In the genomic region with DNA sequence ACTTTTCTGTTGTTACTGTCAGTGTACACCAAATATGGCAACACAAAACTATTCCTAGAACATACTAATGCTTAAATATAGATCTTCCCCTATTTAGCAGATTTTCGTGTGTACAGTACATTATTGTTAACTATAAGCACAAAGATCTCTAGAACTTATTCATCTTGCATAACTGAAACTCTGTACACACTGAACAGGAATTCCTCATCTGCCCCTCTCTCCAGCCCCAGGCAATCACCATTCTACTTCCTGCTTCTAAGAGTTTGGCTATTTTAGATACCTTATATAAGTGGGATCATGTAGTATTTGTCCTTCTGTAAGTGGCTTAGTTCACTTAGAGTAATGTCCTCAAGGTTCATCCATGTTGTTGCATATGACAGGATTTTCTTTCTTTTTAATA, we compare ENCODE assay signal across 23 cellular contexts.
"Had no signal": no experiment of that assay in that cellular context is flagged by ENCODE, and none has a peak within 500 bp of the region (broad histone marks: within the 10 kb centered on the region; RNA-seq: fewer than 3 reads in every experiment).

No MANE protein-coding gene starts in this region.

- H3K27me3 ChIP-seq: colonic mucosa, esophagus muscularis mucosa, gastrocnemius medialis, heart right ventricle had no signal

- H3K4me3 ChIP-seq: colonic mucosa, esophagus muscularis mucosa, gastrocnemius medialis, heart right ventricle, left lung, lower lobe of right lung had no signal

- DNase-seq: colonic mucosa; cortex of kidney; effector CD8-positive, alpha-beta T cell; effector memory CD8-positive, alpha-beta T cell; endodermal cell; foreskin keratinocyte; gastrocnemius medialis; glutamatergic neuron; head of caudate nucleus; heart right ventricle; hippocampal formation; left cardiac atrium; left lung; left ventricle myocardium superior; lower lobe of right lung; mesenchymal stem cell; midbrain; naive thymus-derived CD4-positive, alpha-beta T cell had no signal

- H3K4me3 Mint-ChIP-seq: dendritic cell treated with granulocyte-macrophage colony-stimulating factor and Interleukin-4, amounts not matched to agents 40 ng/mL and 50 ng/mL, for 4 days; effector memory CD8-positive, alpha-beta T cell; endodermal cell; naive thymus-derived CD4-positive, alpha-beta T cell had no signal

- ATAC-seq: effector memory CD8-positive, alpha-beta T cell; foreskin keratinocyte; gastrocnemius medialis; heart right ventricle; left cardiac atrium; left lung; left ventricle myocardium superior; lower lobe of right lung; naive thymus-derived CD4-positive, alpha-beta T cell had no signal

- H3K4me1 ChIP-seq: colonic mucosa, foreskin keratinocyte, lower lobe of right lung had no signal

- H3K36me3 ChIP-seq: colonic mucosa, esophagus muscularis mucosa, gastrocnemius medialis, heart right ventricle, left lung, lower lobe of right lung had no signal

- H3K27ac Mint-ChIP-seq: dendritic cell treated with granulocyte-macrophage colony-stimulating factor and Interleukin-4, amounts not matched to agents 40 ng/mL and 50 ng/mL, for 4 days; effector memory CD8-positive, alpha-beta T cell; endodermal cell; naive thymus-derived CD4-positive, alpha-beta T cell had no signal

- H3K9me3 ChIP-seq: colonic mucosa, esophagus muscularis mucosa had no signal

- H3K27ac ChIP-seq: colonic mucosa, esophagus muscularis mucosa, foreskin keratinocyte, gastrocnemius medialis, heart right ventricle, left lung, lower lobe of right lung had no signal

- FAIRE-seq: endometrium, islet of Langerhans, keratinocyte had no signal
